Comparison of ENCODE assay signal across 8 cellular contexts in the genomic region with DNA sequence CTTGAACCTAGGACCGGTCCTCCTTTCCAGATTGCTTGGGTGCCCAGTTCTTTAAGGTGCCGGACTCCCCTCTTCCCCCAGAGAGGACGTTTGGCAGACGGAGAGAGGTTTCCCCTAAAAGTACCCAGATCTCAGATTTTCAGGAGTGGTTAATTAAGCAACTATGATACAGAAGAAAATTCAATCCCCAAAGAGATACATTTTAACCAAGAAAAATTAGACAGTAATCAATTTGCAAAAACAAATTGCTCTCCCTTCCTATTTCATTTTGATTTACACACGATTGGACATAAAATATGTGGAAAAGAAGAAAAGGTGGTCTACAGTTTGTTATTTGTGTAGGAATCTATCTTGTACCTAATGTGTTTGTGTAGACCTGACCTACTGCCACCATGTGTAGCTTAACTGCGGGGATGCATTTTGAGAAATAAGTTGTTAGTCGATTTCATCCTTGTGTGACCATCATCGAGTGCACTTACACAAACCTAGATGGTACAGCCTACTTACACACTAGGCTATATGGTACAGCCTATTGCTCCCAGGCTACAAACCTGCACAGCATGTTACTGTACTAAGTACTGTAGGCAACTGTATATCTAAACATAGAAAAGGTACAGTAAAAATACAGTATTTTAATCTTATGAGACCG. TPM values are rescaled to one million over a fixed set of nuclear protein-coding genes. Genes with fewer than 3 reads are reported as not detected.
DNase-seq lines count a peak whose midpoint lies in the region; ATAC-seq, FAIRE-seq and TF ChIP-seq lines count a peak whose summit lies in the region.

No MANE protein-coding gene starts in this region.

- no peak for TF ChIP-seq POLR2A in tibial nerve (IDR thresholded peaks at IDR 0.05)

- H3K27ac ChIP-seq in left lung: peak overlapping the region in 1 of 2 donors; percentile 90
- H3K27ac ChIP-seq in tibial nerve: peak overlapping the region; percentile 86 to 96 (median 94)

- H3K4me3 Mint-ChIP-seq in activated naive CD8-positive, alpha-beta T cell treated with anti-CD3 and anti-CD28 coated beads, Interleukin-2, amount 50 U/mL, for 24 hours: peak overlapping the region; percentile 96

- H3K4me3 ChIP-seq in BE2C (ENCODE audit: low read depth, low read length) (peak overlapping the region; percentile 77), left lung (peak overlapping the region; percentile 65 to 84), tibial nerve (peak overlapping the region; percentile 73 to 81 (median 74))

- intact Hi-C loops in left lung (cut with DNase I): no loop called here

- 35 to 41% methylated on average over 9 of the region's 9 CpGs for WGBS in tibial nerve, 2 donors

- no peaks in the 10 kb centered on the region for H3K9me3 Mint-ChIP-seq in activated naive CD8-positive, alpha-beta T cell treated with anti-CD3 and anti-CD28 coated beads, Interleukin-2, amount 50 U/mL, for 24 hours

- H3K36me3 ChIP-seq in BE2C: no peaks in the 10 kb centered on the region
- H3K36me3 ChIP-seq in left lung: peaks cover 0 to 20% of the 10 kb centered on the region in 2 donors
- peaks cover 0 to 13% (median 0%) of the 10 kb centered on the region in 3 donors for H3K36me3 ChIP-seq in tibial nerve

- peaks cover 36% of the 10 kb centered on the region for H3K4me1 Mint-ChIP-seq in activated naive CD8-positive, alpha-beta T cell treated with anti-CD3 and anti-CD28 coated beads, Interleukin-2, amount 50 U/mL, for 24 hours

- H3K36me3 Mint-ChIP-seq in activated naive CD8-positive, alpha-beta T cell treated with anti-CD3 and anti-CD28 coated beads, Interleukin-2, amount 50 U/mL, for 24 hours (ENCODE audit: low read depth): peaks cover 37% of the 10 kb centered on the region

- H3K27me3 ChIP-seq in BE2C (no peaks in the 10 kb centered on the region), left lung (no peaks in the 10 kb centered on the region), tibial nerve (no peaks in the 10 kb centered on the region)

- no peak for FAIRE-seq in RCC 7860 (lab: Jason Lieb, UNC)

- H3K27ac Mint-ChIP-seq in activated naive CD8-positive, alpha-beta T cell treated with anti-CD3 and anti-CD28 coated beads, Interleukin-2, amount 50 U/mL, for 24 hours: peak overlapping the region; percentile 97

- DNase-seq in BE2C (no peak), HT-29 (ENCODE audit: low spot score) (peak; percentile 35), left lung (no peak), tibial nerve (ENCODE audit: low spot score in 2 of 2) (no peak), RCC 7860 (ENCODE audit: low spot score) (no peak)
- no peak for DNase-seq in activated naive CD8-positive, alpha-beta T cell treated with anti-CD3 and anti-CD28 coated beads, Interleukin-2, amount 50 U/mL, for 24 hours
- DNase-seq in activated CD4-positive, alpha-beta T cell treated with anti-CD3 and anti-CD28 coated beads for 1 hour: no peak

- ATAC-seq in activated naive CD8-positive, alpha-beta T cell treated with anti-CD3 and anti-CD28 coated beads, Interleukin-2, amount 50 U/mL, for 24 hours: no peak
- ATAC-seq in left lung (no peak), GM21515 (IDR thresholded peaks at IDR 0.05; ENCODE audit: unreplicated experiment) (no peak)

- H3K9me3 ChIP-seq in BE2C (no peaks in the 10 kb centered on the region), left lung (no peaks in the 10 kb centered on the region), tibial nerve (no peaks in the 10 kb centered on the region)

- no peaks in the 10 kb centered on the region for H3K27me3 Mint-ChIP-seq in activated naive CD8-positive, alpha-beta T cell treated with anti-CD3 and anti-CD28 coated beads, Interleukin-2, amount 50 U/mL, for 24 hours

- H3K4me1 ChIP-seq in BE2C (no peaks in the 10 kb centered on the region), left lung (peaks cover 0 to 25% of the 10 kb centered on the region in 2 donors), tibial nerve (peaks cover 0 to 25% (median 6%) of the 10 kb centered on the region in 4 donors)

- TF ChIP-seq CTCF in BE2C (IDR thresholded peaks at IDR 0.05; ENCODE audit: low read depth, low read length) (no peak), left lung (IDR thresholded peaks at IDR 0.05) (no peak), tibial nerve (IDR thresholded peaks at IDR 0.05) (no peak)

- TF ChIP-seq EP300 in tibial nerve (IDR thresholded peaks at IDR 0.05): no peak

RNA-seq across cellular contexts. Expression of gene RPAP2, which starts 0.7 kb away (rescaled TPM):
- polyA plus RNA-seq in BE2C (2012; ENCODE audit: insufficient read depth, insufficient read length, low read depth): 5.5 TPM
- total RNA-seq in HT-29 (2014; rRNA removed; shearing (Covaris generic)): 0.86 and 1.3 TPM in 2 replicates
- total RNA-seq in left lung (10 to 100 TPM; 19.3 to 22.7 TPM), tibial nerve (10 to 100 TPM in 2 of 4 donors, 1 to 10 TPM in 2; 3.3 to 12.2 (median 7.7) TPM)

RNA-seq across cellular contexts. Expression of gene GLMN, which starts 0.8 kb away (rescaled TPM):
- 4.0 TPM for polyA plus RNA-seq in BE2C (2012; ENCODE audit: insufficient read depth, insufficient read length, low read depth)
- 2.3 and 3.2 TPM in 2 replicates for total RNA-seq in HT-29 (2014; rRNA removed; shearing (Covaris generic))
- total RNA-seq in left lung (1 to 10 TPM; 5.9 to 8.3 TPM), tibial nerve (10 to 100 TPM in 1 of 4 donors, 1 to 10 TPM in 3; 5.2 to 12.0 (median 8.1) TPM)
